8 cellular contexts compared by ENCODE assay signal in the genomic region with DNA sequence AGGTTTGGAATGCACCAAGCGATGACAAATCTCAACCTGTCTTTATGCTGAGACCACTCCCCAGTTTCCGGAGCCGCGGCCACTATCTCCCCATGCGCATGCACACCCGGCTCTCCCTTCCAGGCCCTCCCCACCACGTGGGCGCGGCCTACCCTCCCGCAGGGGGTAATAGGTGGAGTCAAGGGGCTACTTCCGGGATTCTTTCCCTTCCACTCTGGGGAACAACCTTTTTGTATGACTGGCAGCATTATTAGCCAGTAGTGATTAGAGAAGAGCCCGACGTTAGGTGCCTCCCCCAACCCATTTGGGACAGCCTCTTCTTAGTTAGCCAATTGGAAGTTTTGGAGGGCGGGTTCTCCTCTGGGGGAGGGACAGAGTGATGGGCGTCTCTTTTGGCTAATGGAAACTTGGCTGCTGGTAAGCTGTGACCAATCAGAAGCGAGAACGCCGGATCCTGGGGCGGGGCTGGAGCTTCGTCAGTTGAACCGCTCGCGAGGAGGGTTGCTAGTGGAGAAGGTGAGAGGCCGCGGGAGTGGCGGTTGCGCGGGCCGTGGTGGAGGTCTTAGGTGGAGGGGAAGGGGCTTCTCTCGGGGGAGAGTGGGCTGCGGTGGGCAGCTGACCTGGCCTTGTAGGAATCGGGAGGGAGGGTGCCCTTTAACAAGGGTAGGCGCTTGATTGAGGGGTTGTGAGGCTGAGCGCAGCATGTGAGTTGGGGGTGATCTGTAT. TPM values are rescaled to one million over a fixed set of nuclear protein-coding genes. Genes with fewer than 3 reads are reported as not detected.
DNase-seq lines count a peak whose midpoint lies in the region; ATAC-seq and TF ChIP-seq lines count a peak whose summit lies in the region.

A gene with protein sequence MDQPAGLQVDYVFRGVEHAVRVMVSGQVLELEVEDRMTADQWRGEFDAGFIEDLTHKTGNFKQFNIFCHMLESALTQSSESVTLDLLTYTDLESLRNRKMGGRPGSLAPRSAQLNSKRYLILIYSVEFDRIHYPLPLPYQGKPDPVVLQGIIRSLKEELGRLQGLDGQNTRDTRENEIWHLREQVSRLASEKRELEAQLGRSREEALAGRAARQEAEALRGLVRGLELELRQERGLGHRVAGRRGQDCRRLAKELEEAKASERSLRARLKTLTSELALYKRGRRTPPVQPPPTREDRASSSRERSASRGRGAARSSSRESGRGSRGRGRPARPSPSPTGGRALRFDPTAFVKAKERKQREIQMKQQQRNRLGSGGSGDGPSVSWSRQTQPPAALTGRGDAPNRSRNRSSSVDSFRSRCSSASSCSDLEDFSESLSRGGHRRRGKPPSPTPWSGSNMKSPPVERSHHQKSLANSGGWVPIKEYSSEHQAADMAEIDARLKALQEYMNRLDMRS (plus strand): TSS at position 479 of the 726 bp plus-strand sequence. CDS start 7,552 bp downstream, outside the sequence.

- ATAC-seq in GM21786 (IDR thresholded peaks at IDR 0.05; ENCODE audit: unreplicated experiment) (peak; percentile 96), naive B cell (ENCODE audit: low read depth in 2 of 2) (peak; percentile 91 to 93)
- peak; percentile 99 for ATAC-seq in stimulated activated memory B cell treated with anti-CD40 and anti-IgM and Interleukin-4, amounts not matched to agents 10 μg/mL and 1 μg/mL and 100 μg/mL, for 72 hours

- H3K27ac ChIP-seq in KOPT-K1 (ENCODE audit: low read depth, low read length, poor library complexity, severe bottlenecking) (peak within 1 kb of the TSS; percentile 84), Peyer's patch (peak within 1 kb of the TSS; percentile 65 to 82 (median 78)), fibroblast of lung (ENCODE audit: insufficient read depth, low read length) (peak within 1 kb of the TSS; percentile 53)

- peaks cover 15 to 31% (median 20%) of the 10 kb centered on the region in 3 donors for H3K4me1 Mint-ChIP-seq in naive B cell
- peaks cover 17% of the 10 kb centered on the region for H3K4me1 Mint-ChIP-seq in stimulated activated memory B cell treated with anti-CD40 and anti-IgM and Interleukin-4, amounts not matched to agents 10 μg/mL and 1 μg/mL and 100 μg/mL, for 72 hours

- H4K20me1 ChIP-seq in fibroblast of lung (ENCODE audit: control insufficient read depth, extremely low read depth, insufficient read depth, low read length) = no peaks in the 10 kb centered on the region

- 0 out of 2 replicates have a peak, but pooled peaks cover 3% of the 10 kb centered on the region for H3K36me3 ChIP-seq in KOPT-K1 (ENCODE audit: insufficient read depth, low read length)
- H3K36me3 ChIP-seq in Peyer's patch = no peaks in the 10 kb centered on the region
- peaks cover 3% of the 10 kb centered on the region for H3K36me3 ChIP-seq in fibroblast of lung (ENCODE audit: control insufficient read depth, insufficient read depth, low read length)

- H3K4me2 ChIP-seq in fibroblast of lung (ENCODE audit: extremely low read depth, insufficient read depth, low read length) = peak within 1 kb of the TSS; percentile 64

- peaks cover 12 to 25% (median 22%) of the 10 kb centered on the region in 3 donors for H3K27me3 Mint-ChIP-seq in naive B cell
- H3K27me3 Mint-ChIP-seq in stimulated activated memory B cell treated with anti-CD40 and anti-IgM and Interleukin-4, amounts not matched to agents 10 μg/mL and 1 μg/mL and 100 μg/mL, for 72 hours = peaks cover 24% of the 10 kb centered on the region

- H3K4me3 ChIP-seq in Peyer's patch = peak within 1 kb of the TSS; percentile 63 to 79 (median 68)
- peak within 1 kb of the TSS; percentile 66 to 93 (median 80) for H3K4me3 ChIP-seq in fibroblast of lung (replicated peaks in 1 of 4; ENCODE audit: control extremely low read depth in 1 of 4, insufficient read depth in 1 of 4, low read depth in 3 of 4, low read length in 4 of 4)

- H3K9ac ChIP-seq in fibroblast of lung (ENCODE audit: insufficient read depth, low read length) = peak within 1 kb of the TSS; percentile 51

- no peaks in the 10 kb centered on the region for H3K27me3 ChIP-seq in Peyer's patch
- no peaks in the 10 kb centered on the region for H3K27me3 ChIP-seq in fibroblast of lung (ENCODE audit: control insufficient read depth, insufficient read depth, low read length)

- peak within 1 kb of the TSS; percentile 71 for H2AFZ ChIP-seq in fibroblast of lung (ENCODE audit: low read length)

- H3K4me3 Mint-ChIP-seq in naive B cell = peak within 1 kb of the TSS in 1 of 8 donors; percentile 37
- H3K4me3 Mint-ChIP-seq in stimulated activated memory B cell treated with anti-CD40 and anti-IgM and Interleukin-4, amounts not matched to agents 10 μg/mL and 1 μg/mL and 100 μg/mL, for 72 hours = no peak within 1 kb of the TSS

- TF ChIP-seq CTCF in Peyer's patch (IDR thresholded peaks at IDR 0.05) = no peak
- no peak for TF ChIP-seq CTCF in fibroblast of lung (conservative IDR thresholded peaks at IDR 0.05 in 1 of 2, IDR thresholded peaks at IDR 0.05 in 1 of 2; ENCODE audit: low read depth in 1 of 2, low read length in 2 of 2)

- H3K9me3 Mint-ChIP-seq in naive B cell = peaks cover 0 to 2% (median 0%) of the 10 kb centered on the region in 7 donors
- no peaks in the 10 kb centered on the region for H3K9me3 Mint-ChIP-seq in stimulated activated memory B cell treated with anti-CD40 and anti-IgM and Interleukin-4, amounts not matched to agents 10 μg/mL and 1 μg/mL and 100 μg/mL, for 72 hours

- H3K27ac Mint-ChIP-seq in naive B cell = peak within 1 kb of the TSS in 1 of 6 donors; percentile 50
- no peak within 1 kb of the TSS for H3K27ac Mint-ChIP-seq in stimulated activated memory B cell treated with anti-CD40 and anti-IgM and Interleukin-4, amounts not matched to agents 10 μg/mL and 1 μg/mL and 100 μg/mL, for 72 hours

- peak; percentile 99 for DNase-seq in DMS79 treated with DMSO at 0.1 percent for 48 hours (lab: John Stamatoyannopoulos, UW)
- peak; percentile 96 to 98 (median 97) for DNase-seq in Peyer's patch
- peak; percentile 98 for DNase-seq in activated T-cell treated with anti-CD3 and anti-CD28 coated beads, Interleukin-2, amount 50 U/mL, for 48 hours
- DNase-seq in fibroblast of lung (ENCODE audit: low read depth in 2 of 2) = peak; percentile 99 to 100
- peak; percentile 99 for DNase-seq in naive B cell

- TF ChIP-seq POLR2A in Peyer's patch (IDR thresholded peaks at IDR 0.05) = peak; percentile 75 to 91

- H3K36me3 Mint-ChIP-seq in naive B cell = peaks cover 6 to 22% of the 10 kb centered on the region in 2 donors
- H3K36me3 Mint-ChIP-seq in stimulated activated memory B cell treated with anti-CD40 and anti-IgM and Interleukin-4, amounts not matched to agents 10 μg/mL and 1 μg/mL and 100 μg/mL, for 72 hours = peaks cover 30% of the 10 kb centered on the region

- no peaks in the 10 kb centered on the region for H3K79me2 ChIP-seq in fibroblast of lung (ENCODE audit: control insufficient read depth, insufficient read depth, low read length)

- H3K4me1 ChIP-seq in Peyer's patch (peaks cover 0 to 8% (median 2%) of the 10 kb centered on the region in 4 donors), fibroblast of lung (ENCODE audit: control insufficient read depth, extremely low read depth, insufficient read depth, low read length) (peaks cover 2% of the 10 kb centered on the region)

- H3K9me3 ChIP-seq in KOPT-K1 (ENCODE audit: insufficient read depth, low read length, poor library complexity, severe bottlenecking) (no peaks in the 10 kb centered on the region), Peyer's patch (no peaks in the 10 kb centered on the region), fibroblast of lung (ENCODE audit: control insufficient read depth, insufficient read depth, low read depth, low read length) (no peaks in the 10 kb centered on the region)

RNA-seq across cellular contexts. Expression of the gene that starts here (rescaled TPM):
- total RNA-seq in Peyer's patch (10 to 100 TPM in 2 of 4 donors, 1 to 10 TPM in 2; 7.4 to 16.5 (median 10.8) TPM), fibroblast of lung (5.6 and 8.9 TPM in 2 replicates)
- polyA plus RNA-seq in fibroblast of lung (4.5 and 5.0 TPM in 2 replicates), naive B cell (ENCODE audit: low read depth in 6 of 6) (10 to 100 TPM in 1 of 6 donors, 1 to 10 TPM in 5; 4.9 to 11.9 (median 7.7) TPM)
- polyA plus RNA-seq in fibroblast of lung (2012) = 7.3 and 10.1 TPM in 2 replicates
- polyA minus RNA-seq in fibroblast of lung (ENCODE audit: low replicate concordance) = 5.7 and 8.8 TPM in 2 replicates

Comparison
In these comparisons a context has a peak if more than half of its experiments do, and no peak if none do; other contexts are left out.
1. Peak in every context shown above with its lines: DNase-seq, ATAC-seq, H3K4me3 ChIP-seq and H3K27ac ChIP-seq.